In the genomic region with DNA sequence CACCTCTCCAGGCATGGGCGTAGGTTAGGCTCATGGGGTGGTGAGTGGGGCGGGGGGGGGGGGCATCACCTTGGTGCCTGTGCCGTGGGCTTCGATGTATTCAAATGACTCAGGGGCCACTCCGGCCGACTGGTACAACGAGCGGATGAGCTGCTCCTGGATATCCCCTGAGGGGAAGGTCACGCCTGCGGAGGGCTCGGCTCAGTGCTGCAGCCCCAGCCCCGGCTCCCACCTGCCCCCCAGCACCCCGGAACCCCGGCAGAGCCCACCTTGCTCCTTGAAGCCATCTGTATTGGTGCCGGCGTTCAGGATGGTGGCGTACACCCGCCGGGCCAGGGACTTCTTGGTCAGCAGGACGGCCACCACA, we compare ENCODE assay signal across 27 cellular contexts.
"Had no signal": no experiment of that assay in that cellular context is flagged by ENCODE, and none has a peak within 500 bp of the region (broad histone marks: within the 10 kb centered on the region; RNA-seq: fewer than 3 reads in every experiment).

No MANE protein-coding gene starts in this region.

- H3K27me3 Mint-ChIP-seq: activated CD4-positive, alpha-beta memory T cell treated with anti-CD3 and anti-CD28 coated beads for 36 hours; activated CD4-positive, alpha-beta T cell treated with anti-CD3 and anti-CD28 coated beads, Interleukin-2, amount 10 ng/mL, durations not matched to agents 7 days and 5 days; activated naive CD4-positive, alpha-beta T cell treated with anti-CD3 and anti-CD28 coated beads, Interleukin-2, amount 10 ng/mL, durations not matched to agents 7 days and 5 days; activated naive CD8-positive, alpha-beta T cell treated with anti-CD3 and anti-CD28 coated beads for 36 hours had no signal

- DNase-seq: activated CD4-positive, alpha-beta memory T cell treated with anti-CD3 and anti-CD28 coated beads for 36 hours; activated CD4-positive, alpha-beta T cell treated with anti-CD3 and anti-CD28 coated beads, Interleukin-2, amount 10 ng/mL, durations not matched to agents 7 days and 5 days; activated CD4-positive, CD25-positive, alpha-beta regulatory T cell treated with anti-CD3 and anti-CD28 coated beads, Interleukin-2, amount 50 U/mL, for 72 hours; activated gamma-delta T cell treated with Interleukin-2 at 50 U/mL for 16 hours; activated naive CD4-positive, alpha-beta T cell treated with anti-CD3 and anti-CD28 coated beads, Interleukin-2, amount 10 ng/mL, durations not matched to agents 7 days and 5 days; activated naive CD8-positive, alpha-beta T cell treated with anti-CD3 and anti-CD28 coated beads for 36 hours; activated T-cell treated with anti-CD3 and anti-CD28 coated beads for 4 hours; activated T-cell treated with anti-CD3 and anti-CD28 coated beads, Interleukin-2, amount 50 U/mL, for 72 hours; anterior cingulate cortex; Karpas-422; MM.1S; NCI-H1105; NCI-H1436; NCI-H1694 treated with DMSO at 0.1 percent for 48 hours; NCI-H2029 treated with DMSO at 0.1 percent for 48 hours; NCI-H345; NCI-H510A; NCI-H526 treated with DMSO at 0.1 percent for 48 hours; NK-92 treated with Interleukin-12 subunit alpha and Interleukin-12 subunit beta, amount 100 ng/mL, for 24 hours; OCI-M1; RPMI8226; SHP77 treated with DMSO at 0.1 percent for 48 hours had no signal

- H3K9me3 ChIP-seq: adrenal gland had no signal

- H3K4me3 Mint-ChIP-seq: activated CD4-positive, alpha-beta memory T cell treated with anti-CD3 and anti-CD28 coated beads for 36 hours; activated CD4-positive, alpha-beta T cell treated with anti-CD3 and anti-CD28 coated beads, Interleukin-2, amount 10 ng/mL, durations not matched to agents 7 days and 5 days; activated naive CD4-positive, alpha-beta T cell treated with anti-CD3 and anti-CD28 coated beads, Interleukin-2, amount 10 ng/mL, durations not matched to agents 7 days and 5 days; activated naive CD8-positive, alpha-beta T cell treated with anti-CD3 and anti-CD28 coated beads for 36 hours; activated T-cell treated with anti-CD3 and anti-CD28 coated beads, Interleukin-2, amount 50 U/mL, for 72 hours; T-helper 1 cell treated with Interleukin-12 subunit alpha and Interleukin-12 subunit beta and Interleukin-4 antibody, amounts not matched to agents 30 μg/mL and 1 μg/mL, for 36 hours; WTC11 had no signal

- H3K27ac ChIP-seq: adrenal gland had no signal

- H3K27me3 ChIP-seq: adrenal gland had no signal

- H3K27ac Mint-ChIP-seq: activated CD4-positive, alpha-beta memory T cell treated with anti-CD3 and anti-CD28 coated beads for 36 hours; activated CD4-positive, alpha-beta T cell treated with anti-CD3 and anti-CD28 coated beads, Interleukin-2, amount 10 ng/mL, durations not matched to agents 7 days and 5 days; activated naive CD4-positive, alpha-beta T cell treated with anti-CD3 and anti-CD28 coated beads, Interleukin-2, amount 10 ng/mL, durations not matched to agents 7 days and 5 days; activated naive CD8-positive, alpha-beta T cell treated with anti-CD3 and anti-CD28 coated beads for 36 hours; activated T-cell treated with anti-CD3 and anti-CD28 coated beads, Interleukin-2, amount 50 U/mL, for 72 hours; T-helper 1 cell treated with Interleukin-12 subunit alpha and Interleukin-12 subunit beta and Interleukin-4 antibody, amounts not matched to agents 30 μg/mL and 1 μg/mL, for 36 hours had no signal

- H3K4me3 ChIP-seq: adrenal gland had no signal

- H3K9me3 Mint-ChIP-seq: activated CD4-positive, alpha-beta memory T cell treated with anti-CD3 and anti-CD28 coated beads for 36 hours; activated CD4-positive, alpha-beta T cell treated with anti-CD3 and anti-CD28 coated beads, Interleukin-2, amount 10 ng/mL, durations not matched to agents 7 days and 5 days; activated naive CD4-positive, alpha-beta T cell treated with anti-CD3 and anti-CD28 coated beads, Interleukin-2, amount 10 ng/mL, durations not matched to agents 7 days and 5 days; activated naive CD8-positive, alpha-beta T cell treated with anti-CD3 and anti-CD28 coated beads for 36 hours; activated T-cell treated with anti-CD3 and anti-CD28 coated beads, Interleukin-2, amount 50 U/mL, for 72 hours; activated T-helper 2 cell treated with anti-CD3 and anti-CD28 coated beads, Interferon-gamma antibody, Interleukin-2, Interleukin-4, amounts not matched to agents 10 μg/mL and 5 μg/mL and 100 μg/mL, durations not matched to agents 14 hours and 24 hours and 36 hours; T-helper 1 cell treated with Interleukin-12 subunit alpha and Interleukin-12 subunit beta and Interleukin-4 antibody, amounts not matched to agents 30 μg/mL and 1 μg/mL, for 36 hours; WTC11 had no signal

- ATAC-seq: activated T-cell treated with anti-CD3 and anti-CD28 coated beads, Interleukin-2, amount 50 U/mL, for 72 hours; Panc1; WTC11 had no signal
